Comparison of ENCODE assay signal across 8 cellular contexts in the genomic region with DNA sequence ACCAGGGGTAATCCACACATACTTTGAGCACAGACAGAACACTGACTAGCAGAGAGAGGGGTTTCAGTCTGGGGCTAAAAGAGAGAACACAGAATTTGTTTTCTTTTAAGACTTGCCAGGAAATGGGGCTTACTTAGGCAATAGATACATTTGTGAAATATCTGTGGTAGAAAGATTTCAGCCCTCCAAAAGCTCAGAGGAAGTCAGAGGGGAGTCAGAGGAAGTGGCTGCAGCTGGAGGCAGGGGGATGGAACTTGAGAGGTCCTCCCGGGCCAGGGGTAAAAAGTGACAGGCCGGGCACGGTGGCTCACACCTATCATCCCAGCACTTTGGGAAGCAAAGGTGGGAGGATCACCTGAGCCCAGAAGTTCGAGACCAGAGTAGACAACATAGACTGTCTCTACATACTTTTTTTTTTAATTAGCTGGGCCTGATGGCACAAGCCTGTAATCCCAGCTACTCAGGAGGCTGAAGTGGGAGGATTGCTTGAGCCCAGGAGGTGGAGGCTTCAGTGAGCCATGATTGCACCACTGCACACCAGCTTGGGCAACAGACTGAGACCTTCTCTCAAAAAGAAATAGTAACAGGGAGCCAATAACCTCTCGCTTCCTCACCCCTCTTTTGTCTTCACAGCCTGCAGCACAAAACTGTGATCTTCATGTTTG. TPM values are rescaled to one million over a fixed set of nuclear protein-coding genes. Genes with fewer than 3 reads are reported as not detected.
A peak's percentile ranks its signal among the peaks of the same experiment; 100 is the strongest.
DNase-seq lines count a peak whose midpoint lies in the region; ATAC-seq lines count a peak whose summit lies in the region.

No MANE protein-coding gene starts in this region.

- H3K36me3 Mint-ChIP-seq in T-helper 1 cell treated with Interleukin-12 subunit alpha and Interleukin-12 subunit beta and Interleukin-4 antibody, amounts not matched to agents 30 μg/mL and 1 μg/mL, for 36 hours (ENCODE audit: low read depth) = peaks cover 70% of the 10 kb centered on the region
- peaks cover 28 to 67% (median 41%) of the 10 kb centered on the region in 3 donors for H3K36me3 Mint-ChIP-seq in immature natural killer cell

- peak overlapping the region; percentile 38 for H3K4me3 Mint-ChIP-seq in T-helper 1 cell treated with Interleukin-12 subunit alpha and Interleukin-12 subunit beta and Interleukin-4 antibody, amounts not matched to agents 30 μg/mL and 1 μg/mL, for 36 hours
- H3K4me3 Mint-ChIP-seq in immature natural killer cell = peak overlapping the region; percentile 59 to 87 (median 78)

- no peaks in the 10 kb centered on the region for H3K27me3 Mint-ChIP-seq in T-helper 1 cell treated with Interleukin-12 subunit alpha and Interleukin-12 subunit beta and Interleukin-4 antibody, amounts not matched to agents 30 μg/mL and 1 μg/mL, for 36 hours (ENCODE audit: low read depth)
- peaks cover 2 to 25% (median 14%) of the 10 kb centered on the region in 3 donors for H3K27me3 Mint-ChIP-seq in immature natural killer cell (ENCODE audit: low read depth in 3 of 3)

- peak; percentile 47 for ATAC-seq in GM19395 (IDR thresholded peaks at IDR 0.05; ENCODE audit: unreplicated experiment)
- ATAC-seq in GM18520 (IDR thresholded peaks at IDR 0.05; ENCODE audit: unreplicated experiment) = no peak
- ATAC-seq in GM21576 (IDR thresholded peaks at IDR 0.05; ENCODE audit: unreplicated experiment) = no peak

- peak overlapping the region; percentile 96 for H3K27ac Mint-ChIP-seq in T-helper 1 cell treated with Interleukin-12 subunit alpha and Interleukin-12 subunit beta and Interleukin-4 antibody, amounts not matched to agents 30 μg/mL and 1 μg/mL, for 36 hours
- H3K27ac Mint-ChIP-seq in immature natural killer cell = peak overlapping the region; percentile 89 to 99 (median 97)

- no peaks in the 10 kb centered on the region for H3K9me3 Mint-ChIP-seq in T-helper 1 cell treated with Interleukin-12 subunit alpha and Interleukin-12 subunit beta and Interleukin-4 antibody, amounts not matched to agents 30 μg/mL and 1 μg/mL, for 36 hours
- H3K9me3 Mint-ChIP-seq in immature natural killer cell = no peaks in the 10 kb centered on the region

- peaks cover 69% of the 10 kb centered on the region for H3K4me1 Mint-ChIP-seq in T-helper 1 cell treated with Interleukin-12 subunit alpha and Interleukin-12 subunit beta and Interleukin-4 antibody, amounts not matched to agents 30 μg/mL and 1 μg/mL, for 36 hours (ENCODE audit: low read depth)
- H3K4me1 Mint-ChIP-seq in immature natural killer cell = peaks cover 95 to 96% of the 10 kb centered on the region in 2 donors

- DNase-seq in AML-193 (lab: John Stamatoyannopoulos, UW) (peak; percentile 94 to 97), immature natural killer cell (peak; percentile 49 to 51 (median 51)), NCI-H2107 treated with DMSO at 0.1 percent for 48 hours (lab: John Stamatoyannopoulos, UW; ENCODE audit: unreplicated experiment) (no peak)
- DNase-seq in stimulated activated naive CD4-positive, alpha-beta T cell treated with Interleukin-2 at 50 U/mL for 16 hours (lab: John Stamatoyannopoulos, UW) = no peak

RNA-seq across cellular contexts. Expression of gene NLRC5, which starts 49.9 kb away (rescaled TPM):
- 100 to 1,000 TPM in 1 of 3 donors, 10 to 100 TPM in 2; 18.2 to 151 (median 32.8) TPM for polyA plus RNA-seq in immature natural killer cell

RNA-seq across cellular contexts. Expression of gene CPNE2, which starts 53.1 kb away (rescaled TPM):
- 10 to 100 TPM in 1 of 3 donors, 1 to 10 TPM in 2; 2.4 to 10.8 (median 5.8) TPM for polyA plus RNA-seq in immature natural killer cell

Comparison
In these comparisons a context has a peak if more than half of its experiments do, and no peak if none do; other contexts are left out.
1. DNase-seq: peak in AML-193 (2 of 2) and immature natural killer cell (3 of 3); none in stimulated activated naive CD4-positive, alpha-beta T cell treated with Interleukin-2 at 50 U/mL for 16 hours (single experiment) and NCI-H2107 treated with DMSO at 0.1 percent for 48 hours (single experiment).